8 cellular contexts compared by ENCODE assay signal in the genomic region with DNA sequence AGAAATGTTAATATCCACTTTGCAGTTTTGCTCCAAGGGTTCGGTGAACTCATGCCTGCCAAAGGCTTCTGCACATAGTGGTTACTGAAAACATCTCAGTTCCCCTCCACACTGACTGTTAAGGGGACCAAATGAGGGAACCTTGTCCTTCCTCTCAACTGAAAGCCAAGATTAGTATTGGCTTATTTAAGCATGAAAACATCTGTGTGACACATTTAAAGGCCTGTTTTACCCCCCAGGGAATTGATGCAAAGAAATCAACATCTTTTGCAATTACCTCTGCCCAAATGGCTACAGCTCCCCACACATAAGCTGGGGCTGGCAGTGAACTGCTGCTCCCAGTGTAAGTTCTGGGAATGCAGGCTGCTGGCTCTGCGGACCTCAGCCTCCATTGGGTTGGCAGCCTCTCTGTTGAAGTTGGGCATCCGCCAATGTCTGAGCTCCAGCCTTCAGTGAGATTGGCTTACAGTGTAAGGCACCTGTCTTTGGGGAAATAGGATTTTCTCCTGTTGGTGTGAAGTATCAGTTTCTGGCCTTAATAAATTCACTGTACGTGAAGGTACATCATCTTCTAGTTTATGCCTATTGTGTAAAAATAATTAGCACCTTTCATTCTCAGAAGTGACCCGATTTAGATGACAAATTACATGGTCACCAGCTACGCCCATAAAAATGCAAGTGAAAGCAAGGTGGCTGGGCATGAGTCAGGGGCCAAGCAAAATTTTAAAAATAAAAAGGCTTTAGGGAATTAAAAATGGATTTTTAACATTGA.
A peak's percentile ranks its signal among the peaks of the same experiment; 100 is the strongest.
DNase-seq lines count a peak whose midpoint lies in the region; ATAC-seq and TF ChIP-seq lines count a peak whose summit lies in the region.

No MANE protein-coding gene starts in this region.

- peaks cover 9% of the 10 kb centered on the region for H3K36me3 ChIP-seq in OCI-LY3 (replicated peaks; ENCODE audit: low read depth, low read length)

- H3K9me3 ChIP-seq in OCI-LY3 (ENCODE audit: insufficient read depth, low read length), result no peaks in the 10 kb centered on the region

- H3K4me3 Mint-ChIP-seq in memory B cell, result peak overlapping the region; percentile 57
- no peak overlapping the region for H3K4me3 Mint-ChIP-seq in activated CD8-positive, alpha-beta T cell treated with anti-CD3 and anti-CD28 coated beads, Interleukin-2, amount 10 ng/mL, durations not matched to agents 7 days and 5 days
- no peak overlapping the region for H3K4me3 Mint-ChIP-seq in activated naive CD8-positive, alpha-beta T cell treated with anti-CD3 and anti-CD28 coated beads for 36 hours

- H3K4me1 Mint-ChIP-seq in memory B cell, result peaks cover 41% of the 10 kb centered on the region
- H3K4me1 Mint-ChIP-seq in activated CD8-positive, alpha-beta T cell treated with anti-CD3 and anti-CD28 coated beads, Interleukin-2, amount 10 ng/mL, durations not matched to agents 7 days and 5 days (ENCODE audit: low read depth), result no peaks in the 10 kb centered on the region
- no peaks in the 10 kb centered on the region for H3K4me1 Mint-ChIP-seq in activated naive CD8-positive, alpha-beta T cell treated with anti-CD3 and anti-CD28 coated beads for 36 hours

- TF ChIP-seq CTCF in OCI-LY3 (IDR thresholded peaks at IDR 0.05; ENCODE audit: low read depth, low read length), result no peak

- H3K27ac ChIP-seq in OCI-LY3 (ENCODE audit: low read length), result peak overlapping the region; percentile 97

- H2AFZ ChIP-seq in OCI-LY3 (ENCODE audit: low read depth, low read length), result no peak overlapping the region

- no peaks in the 10 kb centered on the region for H3K27me3 Mint-ChIP-seq in memory B cell
- no peaks in the 10 kb centered on the region for H3K27me3 Mint-ChIP-seq in activated CD8-positive, alpha-beta T cell treated with anti-CD3 and anti-CD28 coated beads, Interleukin-2, amount 10 ng/mL, durations not matched to agents 7 days and 5 days (ENCODE audit: low read depth)
- no peaks in the 10 kb centered on the region for H3K27me3 Mint-ChIP-seq in activated naive CD8-positive, alpha-beta T cell treated with anti-CD3 and anti-CD28 coated beads for 36 hours

- H3K79me2 ChIP-seq in OCI-LY3 (ENCODE audit: low read length), result no peaks in the 10 kb centered on the region

- DNase-seq in memory B cell (ENCODE audit: low spot score in 2 of 2), result peak; percentile 41 to 59
- DNase-seq in NCI-H510A (lab: John Stamatoyannopoulos, UW), result no peak
- no peak for DNase-seq in activated CD8-positive, alpha-beta T cell treated with anti-CD3 and anti-CD28 coated beads, Interleukin-2, amount 10 ng/mL, durations not matched to agents 7 days and 5 days
- no peak for DNase-seq in activated naive CD8-positive, alpha-beta T cell treated with anti-CD3 and anti-CD28 coated beads for 36 hours

- peak overlapping the region; percentile 52 for H3K4me3 ChIP-seq in OCI-LY3 (ENCODE audit: low read length)

- peaks cover 3% of the 10 kb centered on the region for H3K36me3 Mint-ChIP-seq in memory B cell
- no peaks in the 10 kb centered on the region for H3K36me3 Mint-ChIP-seq in activated CD8-positive, alpha-beta T cell treated with anti-CD3 and anti-CD28 coated beads, Interleukin-2, amount 10 ng/mL, durations not matched to agents 7 days and 5 days (ENCODE audit: low read depth)
- H3K36me3 Mint-ChIP-seq in activated naive CD8-positive, alpha-beta T cell treated with anti-CD3 and anti-CD28 coated beads for 36 hours, result no peaks in the 10 kb centered on the region

- H3K27ac Mint-ChIP-seq in memory B cell, result peak overlapping the region; percentile 95
- no peak overlapping the region for H3K27ac Mint-ChIP-seq in activated CD8-positive, alpha-beta T cell treated with anti-CD3 and anti-CD28 coated beads, Interleukin-2, amount 10 ng/mL, durations not matched to agents 7 days and 5 days
- no peak overlapping the region for H3K27ac Mint-ChIP-seq in activated naive CD8-positive, alpha-beta T cell treated with anti-CD3 and anti-CD28 coated beads for 36 hours

- H3K9ac ChIP-seq in OCI-LY3 (ENCODE audit: low read length), result peak overlapping the region; percentile 69

- peak; percentile 76 for ATAC-seq in GM18502 (IDR thresholded peaks at IDR 0.05; ENCODE audit: poor library complexity, unreplicated experiment)
- ATAC-seq in HG02759 (IDR thresholded peaks at IDR 0.05; ENCODE audit: unreplicated experiment), result peak; percentile 80
- peak; percentile 93 for ATAC-seq in memory B cell (ENCODE audit: low read depth)
- no peak for ATAC-seq in GM18870 (IDR thresholded peaks at IDR 0.05; ENCODE audit: unreplicated experiment)
- no peak for ATAC-seq in activated CD8-positive, alpha-beta T cell treated with anti-CD3 and anti-CD28 coated beads, Interleukin-2, amount 10 ng/mL, durations not matched to agents 7 days and 5 days

- CTCF ChIA-PET in activated CD8-positive, alpha-beta T cell treated with anti-CD3 and anti-CD28 coated beads, Interleukin-2, amount 10 ng/mL, durations not matched to agents 7 days and 5 days (lab: Charles Lee), result no interaction called here

- no peaks in the 10 kb centered on the region for H4K20me1 ChIP-seq in OCI-LY3 (ENCODE audit: insufficient read depth, low read length)

- H3K4me1 ChIP-seq in OCI-LY3 (ENCODE audit: low read length), result peaks cover 62% of the 10 kb centered on the region

- H3K9me3 Mint-ChIP-seq in memory B cell, result peaks cover 3% of the 10 kb centered on the region
- no peaks in the 10 kb centered on the region for H3K9me3 Mint-ChIP-seq in activated CD8-positive, alpha-beta T cell treated with anti-CD3 and anti-CD28 coated beads, Interleukin-2, amount 10 ng/mL, durations not matched to agents 7 days and 5 days (ENCODE audit: insufficient read depth)
- no peaks in the 10 kb centered on the region for H3K9me3 Mint-ChIP-seq in activated naive CD8-positive, alpha-beta T cell treated with anti-CD3 and anti-CD28 coated beads for 36 hours

- peak overlapping the region; percentile 74 for H3K4me2 ChIP-seq in OCI-LY3 (ENCODE audit: low read length)

- no peaks in the 10 kb centered on the region for H3K27me3 ChIP-seq in OCI-LY3 (ENCODE audit: low read depth, low read length)

- POLR2A ChIA-PET in activated CD8-positive, alpha-beta T cell treated with anti-CD3 and anti-CD28 coated beads, Interleukin-2, amount 10 ng/mL, durations not matched to agents 7 days and 5 days (lab: Charles Lee), result no interaction called here

Comparison
In these comparisons a context has a peak if more than half of its experiments do, and no peak if none do; other contexts are left out.
1. ATAC-seq: peak in GM18502 (single experiment), HG02759 (single experiment) and memory B cell (single experiment); none in GM18870 (single experiment) and activated CD8-positive, alpha-beta T cell treated with anti-CD3 and anti-CD28 coated beads, Interleukin-2, amount 10 ng/mL, durations not matched to agents 7 days and 5 days (single experiment).
2. DNase-seq: peak in memory B cell (2 of 2); none in NCI-H510A (single experiment), activated CD8-positive, alpha-beta T cell treated with anti-CD3 and anti-CD28 coated beads, Interleukin-2, amount 10 ng/mL, durations not matched to agents 7 days and 5 days (single experiment) and activated naive CD8-positive, alpha-beta T cell treated with anti-CD3 and anti-CD28 coated beads for 36 hours (single experiment).